In genomic region chr2:25598332-25598731, GRCh38 we compare ENCODE assay signal across 22 cellular contexts.
"Had no signal": no experiment of that assay in that cellular context is flagged by ENCODE, and none has a peak within 500 bp of the region (broad histone marks: within the 10 kb centered on the region; RNA-seq: fewer than 3 reads in every experiment).

No MANE protein-coding gene starts in this region.

- H3K36me3 ChIP-seq: ascending aorta, heart right ventricle, sigmoid colon, upper lobe of left lung, WERI-Rb-1 had no signal

- H3K4me1 ChIP-seq: ascending aorta, sigmoid colon, upper lobe of left lung had no signal

- ATAC-seq: left ventricle myocardium superior had no signal

- H3K36me3 Mint-ChIP-seq: natural killer cell had no signal

- H3K9me3 Mint-ChIP-seq: activated naive CD4-positive, alpha-beta T cell treated with anti-CD3 and anti-CD28 coated beads, Interleukin-2, amount 50 U/mL, for 24 hours; natural killer cell; T-helper 2 cell treated with Interferon-gamma antibody and Interleukin-4, amounts not matched to agents 5 μg/mL and 100 μg/mL, for 36 hours had no signal

- DNase-seq: activated CD4-positive, alpha-beta T cell treated with anti-CD3 and anti-CD28 coated beads, Interleukin-2, amount 50 U/mL, for 4 hours; activated CD8-positive, alpha-beta memory T cell treated with anti-CD3 and anti-CD28 coated beads, Interleukin-2, amount 50 U/mL, for 48 hours; activated gamma-delta T cell treated with Interleukin-2 at 50 U/mL for 16 hours; activated T-cell treated with anti-CD3 and anti-CD28 coated beads, Interleukin-2, amount 50 U/mL, for 48 hours; cerebellar nuclear complex; cortex of kidney; effector CD4-positive, alpha-beta T cell; erythroblast; foreskin fibroblast; heart right ventricle; kidney; left ventricle myocardium superior; natural killer cell; sigmoid colon; stimulated activated CD4-positive, alpha-beta T cell treated with anti-CD3 and anti-CD28 coated beads, Interleukin-15, amount 100 ng/mL, for 24 hours; stimulated activated naive CD4-positive, alpha-beta T cell; upper lobe of left lung; WERI-Rb-1 had no signal

- H3K27me3 Mint-ChIP-seq: activated naive CD4-positive, alpha-beta T cell treated with anti-CD3 and anti-CD28 coated beads, Interleukin-2, amount 50 U/mL, for 24 hours had no signal

- H3K4me2 ChIP-seq: smooth muscle cell had no signal

- H3K4me3 Mint-ChIP-seq: activated naive CD4-positive, alpha-beta T cell treated with anti-CD3 and anti-CD28 coated beads, Interleukin-2, amount 50 U/mL, for 24 hours; natural killer cell; T-helper 2 cell treated with Interferon-gamma antibody and Interleukin-4, amounts not matched to agents 5 μg/mL and 100 μg/mL, for 36 hours had no signal

- H3K27ac Mint-ChIP-seq: activated naive CD4-positive, alpha-beta T cell treated with anti-CD3 and anti-CD28 coated beads, Interleukin-2, amount 50 U/mL, for 24 hours; natural killer cell; T-helper 2 cell treated with Interferon-gamma antibody and Interleukin-4, amounts not matched to agents 5 μg/mL and 100 μg/mL, for 36 hours had no signal

- H3K27ac ChIP-seq: ascending aorta, sigmoid colon, upper lobe of left lung, WERI-Rb-1 had no signal

- H3K4me1 Mint-ChIP-seq: natural killer cell had no signal

- H3K4me3 ChIP-seq: ascending aorta, heart right ventricle, sigmoid colon, smooth muscle cell, upper lobe of left lung had no signal

- H3K27me3 ChIP-seq: ascending aorta, heart right ventricle, sigmoid colon, upper lobe of left lung had no signal
